ENCODE assay signal across 11 cellular contexts in genomic region chr4:140719693-140720092, GRCh38. TPM values are rescaled to one million over a fixed set of nuclear protein-coding genes. Genes with fewer than 3 reads are reported as not detected.
A peak's percentile ranks its signal among the peaks of the same experiment; 100 is the strongest.
DNase-seq lines count a peak whose midpoint lies in the region; ATAC-seq and TF ChIP-seq lines count a peak whose summit lies in the region.
"Had no signal": no experiment of that assay in that cellular context is flagged by ENCODE, and none has a peak within 500 bp of the region (broad histone marks: within the 10 kb centered on the region; RNA-seq: fewer than 3 reads in every experiment).

No MANE protein-coding gene starts in this region.

- no peaks in the 10 kb centered on the region for H3K9me3 Mint-ChIP-seq in neural progenitor cell

- H3K4me1 ChIP-seq in lower lobe of right lung (peaks cover 55% of the 10 kb centered on the region), neural progenitor cell (no peaks in the 10 kb centered on the region)

- no peak overlapping the region for H3K4me2 ChIP-seq in neural progenitor cell

- H3F3A ChIP-seq in neural progenitor cell (ENCODE audit: low read depth): no peaks in the 10 kb centered on the region

- no peak overlapping the region for H3K4me3 Mint-ChIP-seq in neural progenitor cell

- no peak for DNase-seq in lower lobe of right lung
- no peak for DNase-seq in superior temporal gyrus (ENCODE audit: extremely low spot score)
- no peak for DNase-seq in neural progenitor cell (ENCODE audit: low spot score)
- no peak for DNase-seq in EL
- DNase-seq: activated CD4-positive, alpha-beta T cell treated with anti-CD3 and anti-CD28 coated beads, Interleukin-2, amount 50 U/mL, for 48 hours; NCI-H446 treated with DMSO at 0.1 percent for 48 hours; sigmoid colon had no signal

- H3K27me3 ChIP-seq in lower lobe of right lung (ENCODE audit: low read depth) (no peaks in the 10 kb centered on the region), neural progenitor cell (no peaks in the 10 kb centered on the region)
- H3K27me3 ChIP-seq: sigmoid colon had no signal

- H3K4me1 Mint-ChIP-seq in neural progenitor cell: peaks cover 13% of the 10 kb centered on the region

- no peaks in the 10 kb centered on the region for H3K79me2 ChIP-seq in neural progenitor cell (ENCODE audit: low read depth)

- peaks cover 4% of the 10 kb centered on the region for H3K36me3 Mint-ChIP-seq in neural progenitor cell

- peak; percentile 62 for ATAC-seq in GM18511 (IDR thresholded peaks at IDR 0.05; ENCODE audit: unreplicated experiment)
- ATAC-seq in GM21360 (IDR thresholded peaks at IDR 0.05; ENCODE audit: unreplicated experiment): peak; percentile 40
- ATAC-seq in HG03045 (IDR thresholded peaks at IDR 0.05; ENCODE audit: unreplicated experiment): peak; percentile 55
- no peak for ATAC-seq in lower lobe of right lung
- no peak for ATAC-seq in HG02938 (IDR thresholded peaks at IDR 0.05; ENCODE audit: unreplicated experiment)

- H3K36me3 ChIP-seq in lower lobe of right lung (no peaks in the 10 kb centered on the region), neural progenitor cell (no peaks in the 10 kb centered on the region)
- H3K36me3 ChIP-seq: sigmoid colon had no signal

- no peak overlapping the region for H3K27ac Mint-ChIP-seq in neural progenitor cell

- H3K9ac ChIP-seq in neural progenitor cell: no peak overlapping the region

- no peak overlapping the region for H3K4me3 ChIP-seq in lower lobe of right lung
- H3K4me3 ChIP-seq in neural progenitor cell: no peak overlapping the region
- H3K4me3 ChIP-seq: sigmoid colon had no signal

- H3K27ac ChIP-seq in lower lobe of right lung: peak overlapping the region; percentile 83
- no peak overlapping the region for H3K27ac ChIP-seq in neural progenitor cell

- H2AFZ ChIP-seq in neural progenitor cell (replicated peaks): no peak overlapping the region

- H3K27me3 Mint-ChIP-seq in neural progenitor cell (ENCODE audit: insufficient read depth, low read depth): peaks cover 2% of the 10 kb centered on the region

- H3K9me3 ChIP-seq in lower lobe of right lung (no peaks in the 10 kb centered on the region), neural progenitor cell (ENCODE audit: low read depth) (no peaks in the 10 kb centered on the region)
- H3K9me3 ChIP-seq: sigmoid colon had no signal

- TF ChIP-seq CTCF in lower lobe of right lung (IDR thresholded peaks at IDR 0.05): no peak
- no peak for TF ChIP-seq CTCF in neural progenitor cell (IDR thresholded peaks at IDR 0.05)

- intact Hi-C loops in lower lobe of right lung (cut with DNase I): no loop called here

- H4K20me1 ChIP-seq in neural progenitor cell (ENCODE audit: low read depth): no peaks in the 10 kb centered on the region

RNA-seq across cellular contexts. Expression of gene TBC1D9, which starts 36.5 kb away (rescaled TPM):
- 42.6 TPM for total RNA-seq in lower lobe of right lung
- total RNA-seq in neural progenitor cell (ENCODE audit: low replicate concordance): 8.8 and 11.3 TPM in 2 replicates

Comparison
In these comparisons a context has a peak if more than half of its experiments do, and no peak if none do; other contexts are left out.
1. ATAC-seq: peak in GM18511 (single experiment), GM21360 (single experiment) and HG03045 (single experiment); none in lower lobe of right lung (0 of 2) and HG02938 (single experiment).